In genomic region chr9:33297455-33297854, GRCh38 we compare ENCODE assay signal across 8 cellular contexts. TPM values are rescaled to one million over a fixed set of nuclear protein-coding genes. Genes with fewer than 3 reads are reported as not detected.
DNase-seq lines count a peak whose midpoint lies in the region; ATAC-seq and TF ChIP-seq lines count a peak whose summit lies in the region.

No MANE protein-coding gene starts in this region.

- H3K4me3 ChIP-seq in colonic mucosa (no peak overlapping the region), rectal smooth muscle tissue (ENCODE audit: low read length) (peak overlapping the region; percentile 23)

- H3K9me3 ChIP-seq in colonic mucosa, result no peaks in the 10 kb centered on the region

- ATAC-seq in HG02884 (IDR thresholded peaks at IDR 0.05; ENCODE audit: unreplicated experiment), result peak; percentile 92

- H3K4me1 ChIP-seq in colonic mucosa, result peaks cover 13% of the 10 kb centered on the region
- H3K4me1 ChIP-seq in rectal smooth muscle tissue (ENCODE audit: control insufficient read depth, insufficient read depth, low read length), result peaks cover 13% of the 10 kb centered on the region

- intact Hi-C loops in activated naive CD4-positive, alpha-beta T cell treated with anti-CD3 and anti-CD28 coated beads for 36 hours (cut with micrococcal nuclease), result no loop called here
- intact Hi-C loops in colonic mucosa (cut with DNase I), result loop anchor here (5.0 kb wide), 1 partner anchor 35 kb away; no protein-coding TSS in a partner anchor

- no peaks in the 10 kb centered on the region for H3K27me3 Mint-ChIP-seq in activated naive CD4-positive, alpha-beta T cell treated with anti-CD3 and anti-CD28 coated beads for 36 hours (ENCODE audit: low read depth)

- H3K9ac ChIP-seq in colonic mucosa (ENCODE audit: low read depth in 2 of 2, low read length in 2 of 2) (peak overlapping the region in 1 of 2 donors; percentile 15), rectal smooth muscle tissue (ENCODE audit: low read length) (no peak overlapping the region)

- H3K36me3 Mint-ChIP-seq in activated naive CD4-positive, alpha-beta T cell treated with anti-CD3 and anti-CD28 coated beads for 36 hours (ENCODE audit: low read depth), result peaks cover 61% of the 10 kb centered on the region

- H3K4me3 Mint-ChIP-seq in activated naive CD4-positive, alpha-beta T cell treated with anti-CD3 and anti-CD28 coated beads for 36 hours, result peak overlapping the region; percentile 23

- H3K4me1 Mint-ChIP-seq in activated naive CD4-positive, alpha-beta T cell treated with anti-CD3 and anti-CD28 coated beads for 36 hours (ENCODE audit: low read depth), result peaks cover 76% of the 10 kb centered on the region

- peaks cover 6% of the 10 kb centered on the region for H3K36me3 ChIP-seq in colonic mucosa
- H3K36me3 ChIP-seq in rectal smooth muscle tissue (ENCODE audit: control insufficient read depth, insufficient read depth, low read length), result peaks cover 25% of the 10 kb centered on the region

- CTCF ChIA-PET in activated naive CD4-positive, alpha-beta T cell treated with anti-CD3 and anti-CD28 coated beads for 36 hours (lab: Charles Lee), result interaction anchor here (0.9 to 3.5 kb wide), 5 partner anchors 9 to 78 kb away, joined by 3 to 13 read pairs (median 4); no protein-coding TSS in a partner anchor

- peak; percentile 60 for DNase-seq in activated naive CD4-positive, alpha-beta T cell treated with anti-CD3 and anti-CD28 coated beads for 36 hours
- DNase-seq in activated naive CD4-positive, alpha-beta T cell (lab: John Stamatoyannopoulos, UW), result no peak
- peak; percentile 76 for DNase-seq in NCI-H2171 treated with DMSO at 0.1 percent for 48 hours (lab: John Stamatoyannopoulos, UW)
- DNase-seq in colonic mucosa, result peak; percentile 75
- no peak for DNase-seq in DMS153 treated with DMSO at 0.1 percent for 48 hours (lab: John Stamatoyannopoulos, UW; ENCODE audit: unreplicated experiment)
- no peak for DNase-seq in activated CD4-positive, alpha-beta T cell treated with anti-CD3 and anti-CD28 coated beads, Interleukin-2, amount 50 U/mL, for 48 hours

- H3K27me3 ChIP-seq in colonic mucosa, result no peaks in the 10 kb centered on the region
- H3K27me3 ChIP-seq in rectal smooth muscle tissue (ENCODE audit: control insufficient read depth, insufficient read depth, low read length), result no peaks in the 10 kb centered on the region

- peak overlapping the region; percentile 77 for H3K27ac Mint-ChIP-seq in activated naive CD4-positive, alpha-beta T cell treated with anti-CD3 and anti-CD28 coated beads for 36 hours

- no peaks in the 10 kb centered on the region for H3K9me3 Mint-ChIP-seq in activated naive CD4-positive, alpha-beta T cell treated with anti-CD3 and anti-CD28 coated beads for 36 hours

- H3K27ac ChIP-seq in colonic mucosa (peak overlapping the region; percentile 74), rectal smooth muscle tissue (ENCODE audit: low read depth, low read length) (no peak overlapping the region)

- TF ChIP-seq CTCF in colonic mucosa (IDR thresholded peaks at IDR 0.05), result no peak

RNA-seq across cellular contexts. Expression of gene NFX1, which starts 7.1 kb away (rescaled TPM):
- total RNA-seq in activated naive CD4-positive, alpha-beta T cell treated with anti-CD3 and anti-CD28 coated beads for 36 hours, result 10 to 100 TPM; 32.4 to 32.6 TPM
- total RNA-seq in colonic mucosa, result 10 to 100 TPM; 27.6 to 31.3 TPM

RNA-seq across cellular contexts. Expression of gene CHMP5, which starts 32.6 kb away (rescaled TPM):
- 100 to 1,000 TPM; 151 to 162 TPM for total RNA-seq in activated naive CD4-positive, alpha-beta T cell treated with anti-CD3 and anti-CD28 coated beads for 36 hours
- 10 to 100 TPM; 60.3 to 97.0 TPM for total RNA-seq in colonic mucosa

RNA-seq across cellular contexts. Expression of gene BAG1, which starts 32.9 kb away (rescaled TPM):
- 10 to 100 TPM; 38.1 to 40.5 TPM for total RNA-seq in activated naive CD4-positive, alpha-beta T cell treated with anti-CD3 and anti-CD28 coated beads for 36 hours
- total RNA-seq in colonic mucosa, result 100 to 1,000 TPM; 117 to 122 TPM

RNA-seq across cellular contexts. Expression of gene SPINK4, which starts 57.5 kb away (rescaled TPM):
- not detected for total RNA-seq in activated naive CD4-positive, alpha-beta T cell treated with anti-CD3 and anti-CD28 coated beads for 36 hours
- 100 to 1,000 TPM; 212 to 214 TPM for total RNA-seq in colonic mucosa

Comparison
In these comparisons a context has a peak if more than half of its experiments do, and no peak if none do; other contexts are left out.
1. DNase-seq: peak in activated naive CD4-positive, alpha-beta T cell treated with anti-CD3 and anti-CD28 coated beads for 36 hours (single experiment), NCI-H2171 treated with DMSO at 0.1 percent for 48 hours (single experiment) and colonic mucosa (single experiment); none in activated naive CD4-positive, alpha-beta T cell (0 of 4), DMS153 treated with DMSO at 0.1 percent for 48 hours (single experiment) and activated CD4-positive, alpha-beta T cell treated with anti-CD3 and anti-CD28 coated beads, Interleukin-2, amount 50 U/mL, for 48 hours (0 of 2).